In the genomic region with DNA sequence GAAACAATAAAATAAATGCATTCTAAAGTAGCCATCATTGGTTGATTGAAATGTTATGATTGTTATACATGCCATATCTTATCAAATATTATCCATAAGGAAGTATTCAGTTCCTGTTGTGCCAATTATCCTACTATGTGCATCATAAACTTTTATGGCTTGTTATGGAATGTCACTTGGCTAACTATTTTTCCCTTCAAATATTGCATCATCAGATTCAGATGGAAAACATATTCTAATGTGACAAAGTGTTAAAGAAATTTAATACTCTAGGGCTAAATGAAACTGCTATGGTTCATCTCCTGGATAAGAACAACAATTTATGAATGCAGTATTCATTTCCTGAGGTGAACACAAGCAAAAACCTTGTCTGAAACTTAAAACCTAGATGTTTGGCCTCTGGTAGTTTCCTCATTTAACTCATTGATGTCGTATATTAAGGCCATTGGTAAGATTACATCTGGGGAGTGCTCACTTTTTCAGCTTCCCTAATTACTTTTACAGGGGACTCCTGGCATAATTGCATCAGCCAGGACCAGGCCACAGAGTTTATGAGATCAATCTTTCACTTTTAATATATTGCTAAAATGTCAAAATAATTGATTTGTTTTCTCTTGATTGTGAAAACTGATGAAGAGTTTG, we compare ENCODE assay signal across 29 cellular contexts.
"Had no signal": no experiment of that assay in that cellular context is flagged by ENCODE, and none has a peak within 500 bp of the region (broad histone marks: within the 10 kb centered on the region; RNA-seq: fewer than 3 reads in every experiment).

No MANE protein-coding gene starts in this region.

- H2AFZ ChIP-seq: PC-9 had no signal

- H3K36me3 Mint-ChIP-seq: activated CD8-positive, alpha-beta memory T cell treated with anti-CD3 and anti-CD28 coated beads, Interleukin-2, amount 10 ng/mL, durations not matched to agents 7 days and 5 days; activated naive CD4-positive, alpha-beta T cell treated with anti-CD3 and anti-CD28 coated beads, Interleukin-2, amount 50 U/mL, for 72 hours; WTC11 had no signal

- H3K27ac ChIP-seq: ascending aorta, body of pancreas, KMS-11, PC-9 had no signal

- H3K27me3 ChIP-seq: ascending aorta, body of pancreas, MG63 had no signal

- H3K4me3 ChIP-seq: ascending aorta, body of pancreas, MG63, PC-9 had no signal

- H3K4me3 Mint-ChIP-seq: activated CD8-positive, alpha-beta memory T cell treated with anti-CD3 and anti-CD28 coated beads, Interleukin-2, amount 10 ng/mL, durations not matched to agents 7 days and 5 days; activated naive CD8-positive, alpha-beta T cell treated with anti-CD3 and anti-CD28 coated beads, Interleukin-2, amount 50 U/mL, for 24 hours; activated T-cell treated with anti-CD3 and anti-CD28 coated beads, Interleukin-2, amount 50 U/mL, for 24 hours; activated T-helper 1 cell treated with anti-CD3 and anti-CD28 coated beads, Interleukin-12 subunit alpha, Interleukin-12 subunit beta, Interleukin-2, Interleukin-4 antibody, amounts not matched to agents 30 ng/mL and 10 ng/mL and 1 ng/mL, durations not matched to agents 14 hours and 24 hours and 36 hours; central memory CD8-positive, alpha-beta T cell; T-helper 17 cell; WTC11 had no signal

- H3K4me1 Mint-ChIP-seq: activated CD8-positive, alpha-beta memory T cell treated with anti-CD3 and anti-CD28 coated beads, Interleukin-2, amount 10 ng/mL, durations not matched to agents 7 days and 5 days; activated naive CD8-positive, alpha-beta T cell treated with anti-CD3 and anti-CD28 coated beads, Interleukin-2, amount 50 U/mL, for 24 hours; central memory CD8-positive, alpha-beta T cell; T-helper 17 cell; WTC11 had no signal

- H3K27me3 Mint-ChIP-seq: activated CD8-positive, alpha-beta memory T cell treated with anti-CD3 and anti-CD28 coated beads, Interleukin-2, amount 10 ng/mL, durations not matched to agents 7 days and 5 days; activated naive CD8-positive, alpha-beta T cell treated with anti-CD3 and anti-CD28 coated beads, Interleukin-2, amount 50 U/mL, for 24 hours; activated T-cell treated with anti-CD3 and anti-CD28 coated beads, Interleukin-2, amount 50 U/mL, for 24 hours; central memory CD8-positive, alpha-beta T cell; T-helper 17 cell had no signal

- H3K4me1 ChIP-seq: ascending aorta, body of pancreas had no signal

- H3K9ac ChIP-seq: KMS-11 had no signal

- DNase-seq: activated CD4-positive, alpha-beta T cell treated with anti-CD3 and anti-CD28 coated beads for 48 hours; activated CD4-positive, alpha-beta T cell treated with anti-CD3 and anti-CD28 coated beads, Interleukin-2, amount 50 U/mL, for 4 hours; activated CD4-positive, CD25-positive, alpha-beta regulatory T cell treated with anti-CD3 and anti-CD28 coated beads, Interleukin-2, amount 50 U/mL, for 72 hours; activated CD8-positive, alpha-beta memory T cell treated with anti-CD3 and anti-CD28 coated beads, Interleukin-2, amount 10 ng/mL, durations not matched to agents 7 days and 5 days; activated effector memory CD4-positive, alpha-beta T cell treated with Interleukin-2 at 50 U/mL for 16 hours; activated naive CD4-positive, alpha-beta T cell treated with Interleukin-2 at 50 U/mL for 16 hours; activated naive CD8-positive, alpha-beta T cell treated with anti-CD3 and anti-CD28 coated beads, Interleukin-2, amount 50 U/mL, for 24 hours; activated T-cell treated with anti-CD3 and anti-CD28 coated beads, Interleukin-2, amount 50 U/mL, for 24 hours; amniotic stem cell; body of pancreas; MG63; MV-4-11; NCI-H1092 treated with DMSO at 0.1 percent for 48 hours; NCI-H1436; NCI-H1694 treated with DMSO at 0.1 percent for 48 hours; NCI-H2029 treated with DMSO at 0.1 percent for 48 hours; NCI-H345; NCI-H510A; NCI-H69; PC-9; SHP77 treated with DMSO at 0.1 percent for 48 hours; T-helper 17 cell; T-helper 9 cell had no signal

- H3K9me3 ChIP-seq: ascending aorta, body of pancreas, MG63 had no signal

- H3K9me3 Mint-ChIP-seq: activated naive CD4-positive, alpha-beta T cell treated with anti-CD3 and anti-CD28 coated beads, Interleukin-2, amount 50 U/mL, for 72 hours; activated naive CD8-positive, alpha-beta T cell treated with anti-CD3 and anti-CD28 coated beads, Interleukin-2, amount 50 U/mL, for 24 hours; activated T-cell treated with anti-CD3 and anti-CD28 coated beads, Interleukin-2, amount 50 U/mL, for 24 hours; activated T-helper 1 cell treated with anti-CD3 and anti-CD28 coated beads, Interleukin-12 subunit alpha, Interleukin-12 subunit beta, Interleukin-2, Interleukin-4 antibody, amounts not matched to agents 30 ng/mL and 10 ng/mL and 1 ng/mL, durations not matched to agents 14 hours and 24 hours and 36 hours; WTC11 had no signal

- ATAC-seq: activated CD8-positive, alpha-beta memory T cell treated with anti-CD3 and anti-CD28 coated beads, Interleukin-2, amount 10 ng/mL, durations not matched to agents 7 days and 5 days; activated naive CD4-positive, alpha-beta T cell treated with anti-CD3 and anti-CD28 coated beads, Interleukin-2, amount 50 U/mL, for 72 hours; activated naive CD8-positive, alpha-beta T cell treated with anti-CD3 and anti-CD28 coated beads, Interleukin-2, amount 50 U/mL, for 24 hours; body of pancreas; T-helper 17 cell; WTC11 had no signal

- H3K36me3 ChIP-seq: ascending aorta, MG63 had no signal

- H3K4me2 ChIP-seq: KMS-11, PC-9 had no signal

- H3K27ac Mint-ChIP-seq: activated CD8-positive, alpha-beta memory T cell treated with anti-CD3 and anti-CD28 coated beads, Interleukin-2, amount 10 ng/mL, durations not matched to agents 7 days and 5 days; activated naive CD4-positive, alpha-beta T cell treated with anti-CD3 and anti-CD28 coated beads, Interleukin-2, amount 50 U/mL, for 72 hours; activated naive CD8-positive, alpha-beta T cell treated with anti-CD3 and anti-CD28 coated beads, Interleukin-2, amount 50 U/mL, for 24 hours; activated T-cell treated with anti-CD3 and anti-CD28 coated beads, Interleukin-2, amount 50 U/mL, for 24 hours; activated T-helper 1 cell treated with anti-CD3 and anti-CD28 coated beads, Interleukin-12 subunit alpha, Interleukin-12 subunit beta, Interleukin-2, Interleukin-4 antibody, amounts not matched to agents 30 ng/mL and 10 ng/mL and 1 ng/mL, durations not matched to agents 14 hours and 24 hours and 36 hours; T-helper 17 cell; WTC11 had no signal
